Comparison of ENCODE assay signal across 18 cellular contexts in the genomic region with DNA sequence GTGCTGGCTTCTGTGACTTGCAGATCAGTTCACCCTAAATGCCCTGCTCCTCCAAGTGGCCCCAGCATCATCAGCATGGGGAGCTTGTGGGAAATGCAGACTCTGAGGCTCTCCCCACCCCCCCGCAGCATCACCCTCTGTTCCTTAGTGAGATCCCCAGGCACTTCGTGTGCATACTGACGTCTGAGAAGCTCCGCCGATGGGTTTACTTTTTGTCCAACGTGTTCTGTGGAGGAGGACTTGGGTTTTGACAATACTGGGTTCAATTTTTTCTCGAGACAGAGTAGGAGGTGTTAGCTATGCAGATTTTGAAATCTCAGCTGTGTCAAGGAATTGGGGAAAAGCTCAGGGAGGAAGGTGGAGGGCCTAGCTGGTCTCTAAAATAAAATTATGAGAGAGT. TPM values are rescaled to one million over a fixed set of nuclear protein-coding genes. Genes with fewer than 3 reads are reported as not detected.
DNase-seq lines count a peak whose midpoint lies in the region; ATAC-seq and TF ChIP-seq lines count a peak whose summit lies in the region.
"Had no signal": no experiment of that assay in that cellular context is flagged by ENCODE, and none has a peak within 500 bp of the region (broad histone marks: within the 10 kb centered on the region; RNA-seq: fewer than 3 reads in every experiment).

No MANE protein-coding gene starts in this region.

- H3K36me3 ChIP-seq in OCI-LY7 (ENCODE audit: insufficient read depth, low read length) (no peaks in the 10 kb centered on the region), HAP-1 (replicated peaks) (no peaks in the 10 kb centered on the region), A673 (ENCODE audit: insufficient read depth, low read length, poor library complexity, severe bottlenecking) (no peaks in the 10 kb centered on the region)
- H3K36me3 ChIP-seq in naive thymus-derived CD4-positive, alpha-beta T cell (ENCODE audit: control insufficient read depth in 2 of 3, insufficient read depth in 3 of 3, low read length in 3 of 3), result no peaks in the 10 kb centered on the region

- in situ Hi-C loops in HAP-1 (cut with MboI; ENCODE audit: low sequenced_read_pairs), result no loop called here

- H3K79me2 ChIP-seq in OCI-LY7 (ENCODE audit: insufficient read depth, low read depth, low read length), result no peaks in the 10 kb centered on the region

- no peak for ATAC-seq in naive thymus-derived CD4-positive, alpha-beta T cell
- ATAC-seq in stimulated activated naive B cell treated with anti-CD40 and anti-IgM and Interleukin-4, amounts not matched to agents 10 μg/mL and 1 μg/mL and 100 μg/mL, for 72 hours (replicated peaks), result no peak
- ATAC-seq: PC-3 had no signal

- no peaks in the 10 kb centered on the region for H3K27me3 ChIP-seq in naive thymus-derived CD4-positive, alpha-beta T cell (ENCODE audit: control insufficient read depth in 2 of 2, insufficient read depth in 2 of 2, low read length in 2 of 2)
- H3K27me3 ChIP-seq in HAP-1 (ENCODE audit: low read depth) (peaks cover 5% of the 10 kb centered on the region; the same call in 1 of the 2 replicates), A673 (replicated peaks; ENCODE audit: insufficient read depth, low read depth, low read length, poor library complexity) (no peaks in the 10 kb centered on the region)

- H3K4me3 ChIP-seq in OCI-LY7 (ENCODE audit: low read depth, low read length, poor library complexity, severe bottlenecking), result no peak overlapping the region
- no peak overlapping the region for H3K4me3 ChIP-seq in naive thymus-derived CD4-positive, alpha-beta T cell (ENCODE audit: low read length)
- no peak overlapping the region for H3K4me3 ChIP-seq in HAP-1
- no peak overlapping the region for H3K4me3 ChIP-seq in A673 (ENCODE audit: low read depth, low read length, poor library complexity, severe bottlenecking)

- no peak overlapping the region for H3K4me3 Mint-ChIP-seq in activated naive CD4-positive, alpha-beta T cell treated with anti-CD3 and anti-CD28 coated beads, Interleukin-2, amount 10 ng/mL, durations not matched to agents 7 days and 5 days
- peak overlapping the region in 2 of 10 donors; percentile 21 to 92 for H3K4me3 Mint-ChIP-seq in naive thymus-derived CD4-positive, alpha-beta T cell
- no peak overlapping the region for H3K4me3 Mint-ChIP-seq in stimulated activated naive B cell treated with anti-CD40 and anti-IgM and Interleukin-4, amounts not matched to agents 10 μg/mL and 1 μg/mL and 100 μg/mL, for 72 hours

- H3K9me2 ChIP-seq in OCI-LY7 (ENCODE audit: insufficient read depth, low read length), result no peaks in the 10 kb centered on the region

- POLR2A ChIA-PET in OCI-LY7 (lab: Charles Lee), result interaction anchor here (0.7 to 6.1 kb wide), 2 partner anchors 41 to 504 kb away, joined by 3 to 49 read pairs; a partner anchor contains a TSS
- POLR2A ChIA-PET in naive thymus-derived CD4-positive, alpha-beta T cell (lab: Charles Lee), result interaction anchor here (0.7 to 7.3 kb wide), 8 partner anchors 11 to 93 kb away, joined by 3 to 172 read pairs (median 27); a partner anchor contains a TSS
- POLR2A ChIA-PET in A673 (lab: Charles Lee; ENCODE audit: low non-redundant PET), result no interaction called here

- intact Hi-C loops in OCI-LY7 (cut with micrococcal nuclease; ENCODE audit: unreplicated experiment), result no loop called here
- intact Hi-C loops in naive thymus-derived CD4-positive, alpha-beta T cell (cut with micrococcal nuclease), result no loop called here
- intact Hi-C loops in A673 (cut with micrococcal nuclease; ENCODE audit: unreplicated experiment), result no loop called here

- DNase-seq in activated naive CD4-positive, alpha-beta T cell treated with anti-CD3 and anti-CD28 coated beads, Interleukin-2, amount 10 ng/mL, durations not matched to agents 7 days and 5 days, result no peak
- no peak for DNase-seq in activated naive CD4-positive, alpha-beta T cell treated with Interleukin-2 at 50 U/mL for 16 hours
- DNase-seq in OCI-LY7 (ENCODE audit: low spot score) (no peak), HAP-1 (ENCODE audit: low spot score in 2 of 2) (no peak), HUDEP-2 (lab: John Stamatoyannopoulos, UW; ENCODE audit: unreplicated experiment in 76 of 76) (no peak), A673 (ENCODE audit: low spot score) (no peak)
- DNase-seq in naive thymus-derived CD4-positive, alpha-beta T cell, result no peak
- DNase-seq in stimulated activated naive B cell treated with anti-CD40 and anti-IgM and Interleukin-4, amounts not matched to agents 10 μg/mL and 1 μg/mL and 100 μg/mL, for 72 hours, result no peak
- DNase-seq: H9, NCI-H187 treated with DMSO at 0.1 percent for 48 hours, NCI-H446, PC-3 had no signal

- H3K9me3 Mint-ChIP-seq in activated naive CD4-positive, alpha-beta T cell treated with anti-CD3 and anti-CD28 coated beads, Interleukin-2, amount 10 ng/mL, durations not matched to agents 7 days and 5 days, result peaks cover 7% of the 10 kb centered on the region
- peaks cover 0 to 11% (median 0%) of the 10 kb centered on the region in 11 donors for H3K9me3 Mint-ChIP-seq in naive thymus-derived CD4-positive, alpha-beta T cell
- H3K9me3 Mint-ChIP-seq in stimulated activated naive B cell treated with anti-CD40 and anti-IgM and Interleukin-4, amounts not matched to agents 10 μg/mL and 1 μg/mL and 100 μg/mL, for 72 hours, result peaks cover 4 to 9% of the 10 kb centered on the region in 2 donors

- H3K36me3 Mint-ChIP-seq in activated naive CD4-positive, alpha-beta T cell treated with anti-CD3 and anti-CD28 coated beads, Interleukin-2, amount 10 ng/mL, durations not matched to agents 7 days and 5 days, result peaks cover 2% of the 10 kb centered on the region
- H3K36me3 Mint-ChIP-seq in naive thymus-derived CD4-positive, alpha-beta T cell, result peaks cover 0 to 11% (median 6%) of the 10 kb centered on the region in 5 donors
- peaks cover 2 to 5% of the 10 kb centered on the region in 2 donors for H3K36me3 Mint-ChIP-seq in stimulated activated naive B cell treated with anti-CD40 and anti-IgM and Interleukin-4, amounts not matched to agents 10 μg/mL and 1 μg/mL and 100 μg/mL, for 72 hours

- peaks cover 46% of the 10 kb centered on the region for H3K4me1 Mint-ChIP-seq in activated naive CD4-positive, alpha-beta T cell treated with anti-CD3 and anti-CD28 coated beads, Interleukin-2, amount 10 ng/mL, durations not matched to agents 7 days and 5 days
- peaks cover 35 to 88% (median 83%) of the 10 kb centered on the region in 7 donors for H3K4me1 Mint-ChIP-seq in naive thymus-derived CD4-positive, alpha-beta T cell
- peaks cover 80 to 90% of the 10 kb centered on the region in 2 donors for H3K4me1 Mint-ChIP-seq in stimulated activated naive B cell treated with anti-CD40 and anti-IgM and Interleukin-4, amounts not matched to agents 10 μg/mL and 1 μg/mL and 100 μg/mL, for 72 hours

- no peaks in the 10 kb centered on the region for H4K20me1 ChIP-seq in OCI-LY7 (ENCODE audit: insufficient read depth, low read length)

- no peaks in the 10 kb centered on the region for H3K27me3 Mint-ChIP-seq in activated naive CD4-positive, alpha-beta T cell treated with anti-CD3 and anti-CD28 coated beads, Interleukin-2, amount 10 ng/mL, durations not matched to agents 7 days and 5 days
- no peaks in the 10 kb centered on the region for H3K27me3 Mint-ChIP-seq in naive thymus-derived CD4-positive, alpha-beta T cell
- H3K27me3 Mint-ChIP-seq in stimulated activated naive B cell treated with anti-CD40 and anti-IgM and Interleukin-4, amounts not matched to agents 10 μg/mL and 1 μg/mL and 100 μg/mL, for 72 hours, result no peaks in the 10 kb centered on the region

- H3K27ac Mint-ChIP-seq in activated naive CD4-positive, alpha-beta T cell treated with anti-CD3 and anti-CD28 coated beads, Interleukin-2, amount 10 ng/mL, durations not matched to agents 7 days and 5 days, result peak overlapping the region; percentile 5
- peak overlapping the region in 8 of 9 donors; percentile 79 to 100 (median 100) for H3K27ac Mint-ChIP-seq in naive thymus-derived CD4-positive, alpha-beta T cell
- H3K27ac Mint-ChIP-seq in stimulated activated naive B cell treated with anti-CD40 and anti-IgM and Interleukin-4, amounts not matched to agents 10 μg/mL and 1 μg/mL and 100 μg/mL, for 72 hours, result peak overlapping the region; percentile 67
- H3K27ac Mint-ChIP-seq: H9 had no signal

- H3K4me1 ChIP-seq in OCI-LY7 (ENCODE audit: insufficient read depth, low read length, poor library complexity, severe bottlenecking) (peaks cover 72% of the 10 kb centered on the region), HAP-1 (no peaks in the 10 kb centered on the region), A673 (ENCODE audit: insufficient read depth, low read length, poor library complexity, severe bottlenecking) (peaks cover 24% of the 10 kb centered on the region)
- peaks cover 39 to 46% of the 10 kb centered on the region in 2 donors for H3K4me1 ChIP-seq in naive thymus-derived CD4-positive, alpha-beta T cell (ENCODE audit: control insufficient read depth in 2 of 2, insufficient read depth in 2 of 2, low read length in 2 of 2)

- TF ChIP-seq CTCF in OCI-LY7 (conservative IDR thresholded peaks at IDR 0.05; ENCODE audit: low read length), result no peak
- no peak for TF ChIP-seq CTCF in A673 (conservative IDR thresholded peaks at IDR 0.05; ENCODE audit: low read depth, low read length)

- H3K27ac ChIP-seq in OCI-LY7 (ENCODE audit: low read depth, low read length, poor library complexity, severe bottlenecking) (no peak overlapping the region), A673 (ENCODE audit: low read depth, low read length, poor library complexity, severe bottlenecking) (no peak overlapping the region)
- no peak overlapping the region for H3K27ac ChIP-seq in naive thymus-derived CD4-positive, alpha-beta T cell (ENCODE audit: low read depth, low read length)
- H3K27ac ChIP-seq: C4-2B, HL-60, RWPE1 had no signal

- H3K4me2 ChIP-seq in OCI-LY7 (ENCODE audit: low read length), result peak overlapping the region; percentile 35; the same call in 1 of the 2 replicates

- no peak overlapping the region; the same call in 1 of the 2 replicates for H2AFZ ChIP-seq in OCI-LY7 (ENCODE audit: low read length)

- H3K9me3 ChIP-seq in OCI-LY7 (ENCODE audit: low read length), result peaks cover 9% of the 10 kb centered on the region; the same call in 1 of the 2 replicates
- H3K9me3 ChIP-seq in naive thymus-derived CD4-positive, alpha-beta T cell (ENCODE audit: control insufficient read depth in 2 of 3, low read length in 3 of 3), result peaks cover 0 to 5% (median 0%) of the 10 kb centered on the region in 3 experiments
- H3K9me3 ChIP-seq in HAP-1, result no peaks in the 10 kb centered on the region
- H3K9me3 ChIP-seq in A673 (ENCODE audit: low read depth, low read length, poor library complexity, severe bottlenecking), result peaks cover 6% of the 10 kb centered on the region

- BruUV-seq in OCI-LY7 (replicated peaks; lab: Mats Ljungman, UMichigan) (no TSS peak), A673 (replicated peaks; lab: Mats Ljungman, UMichigan) (no TSS peak)

- CTCF ChIA-PET in activated naive CD4-positive, alpha-beta T cell treated with anti-CD3 and anti-CD28 coated beads, Interleukin-2, amount 10 ng/mL, durations not matched to agents 7 days and 5 days (lab: Charles Lee), result no interaction called here
- CTCF ChIA-PET in OCI-LY7 (lab: Charles Lee; ENCODE audit: unreplicated experiment), result no interaction called here
- CTCF ChIA-PET in naive thymus-derived CD4-positive, alpha-beta T cell (lab: Charles Lee), result interaction anchor here (1.1 to 1.3 kb wide), 2 partner anchors 41 to 82 kb away, joined by 3 to 4 read pairs; no protein-coding TSS in a partner anchor
- CTCF ChIA-PET in A673 (lab: Charles Lee), result no interaction called here

RNA-seq across cellular contexts. Expression of a gene that starts 38.3 kb away (rescaled TPM):
- 5.9 TPM in 2 replicates for total RNA-seq in OCI-LY7 (2014; rRNA removed; shearing (Covaris generic))
- total RNA-seq in OCI-LY7 (2022) (6.3 and 7.3 TPM in 2 replicates), A673 (2021) (not detected in 2 replicates)
- total RNA-seq in naive thymus-derived CD4-positive, alpha-beta T cell, result 10 to 100 TPM in 4 of 5 experiments, 1 to 10 TPM in 1; 8.5 to 37.8 (median 35.5) TPM
- 1 to 10 TPM; 5.6 to 7.8 TPM for polyA plus RNA-seq in naive thymus-derived CD4-positive, alpha-beta T cell
- total RNA-seq: A172, Calu3, H9, LHCN-M2, PC-3 had no signal

Comparison
In these comparisons a context has a peak if more than half of its experiments do, and no peak if none do; other contexts are left out.
1. H3K27ac Mint-ChIP-seq: peak in every context shown above with its lines; median percentile 100 in naive thymus-derived CD4-positive, alpha-beta T cell; 67 in stimulated activated naive B cell treated with anti-CD40 and anti-IgM and Interleukin-4, amounts not matched to agents 10 μg/mL and 1 μg/mL and 100 μg/mL, for 72 hours; 5 in activated naive CD4-positive, alpha-beta T cell treated with anti-CD3 and anti-CD28 coated beads, Interleukin-2, amount 10 ng/mL, durations not matched to agents 7 days and 5 days.